Comparison of ENCODE assay signal across 16 cellular contexts in the genomic region with DNA sequence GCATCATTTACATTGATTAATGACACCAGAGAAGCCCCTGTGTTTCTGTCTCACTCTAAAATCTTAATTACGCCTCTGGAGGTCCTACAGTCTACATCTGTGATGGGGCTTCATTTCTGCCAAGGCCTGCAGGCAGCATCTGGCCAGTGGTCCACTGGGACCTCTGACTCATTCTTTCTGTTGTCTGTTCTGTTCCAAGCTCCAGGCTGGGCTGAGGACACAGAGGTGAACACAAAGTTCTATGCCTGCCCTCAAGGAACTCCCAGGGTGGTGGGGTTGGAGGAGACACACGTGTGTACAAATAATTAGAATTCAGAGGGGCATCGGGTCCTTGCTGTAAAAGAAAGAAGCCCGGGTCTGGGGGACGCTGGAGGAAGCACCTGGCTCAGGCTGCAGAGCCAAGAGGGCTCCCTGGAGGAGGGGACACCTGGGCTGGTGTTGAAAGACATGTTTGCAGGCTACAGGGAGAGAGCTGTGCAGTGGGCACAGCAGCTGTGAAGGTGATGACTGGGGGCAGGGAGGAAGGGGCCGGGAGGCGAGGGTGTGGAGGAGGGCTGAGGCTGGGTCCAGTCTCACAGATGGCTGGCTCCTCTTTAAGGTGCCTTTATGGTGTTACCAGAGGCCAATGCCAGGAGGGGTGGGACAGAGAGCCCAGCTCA.
A peak's percentile ranks its signal among the peaks of the same experiment; 100 is the strongest.
DNase-seq lines count a peak whose midpoint lies in the region; ATAC-seq and TF ChIP-seq lines count a peak whose summit lies in the region.
"Had no signal": no experiment of that assay in that cellular context is flagged by ENCODE, and none has a peak within 500 bp of the region (broad histone marks: within the 10 kb centered on the region; RNA-seq: fewer than 3 reads in every experiment).

No MANE protein-coding gene starts in this region.

- H3K79me2 ChIP-seq in neural progenitor cell (ENCODE audit: low read depth) = no peaks in the 10 kb centered on the region

- no peaks in the 10 kb centered on the region for H3K36me3 Mint-ChIP-seq in neural progenitor cell

- no peak overlapping the region for H2AFZ ChIP-seq in neural progenitor cell (replicated peaks)

- H3K27me3 Mint-ChIP-seq in neural progenitor cell (ENCODE audit: insufficient read depth, low read depth) = peaks cover 9% of the 10 kb centered on the region

- H3K9me3 ChIP-seq in MG63 (no peaks in the 10 kb centered on the region), neural progenitor cell (ENCODE audit: low read depth) (no peaks in the 10 kb centered on the region)
- H3K9me3 ChIP-seq: Caco-2 had no signal

- TF ChIP-seq CTCF in fibroblast of mammary gland (conservative IDR thresholded peaks at IDR 0.05; ENCODE audit: control insufficient read depth, insufficient read depth, low read depth, low read length) (no peak), neural progenitor cell (IDR thresholded peaks at IDR 0.05) (no peak), GM10248 (IDR thresholded peaks at IDR 0.05; ENCODE audit: control extremely low read depth, extremely low read depth, low read depth, missing control alignments) (no peak), foreskin keratinocyte (conservative IDR thresholded peaks at IDR 0.05) (no peak)

- H3K4me3 ChIP-seq in MG63 (no peak overlapping the region), fibroblast of mammary gland (ENCODE audit: control insufficient read depth, low read depth, low read length) (no peak overlapping the region), neural progenitor cell (no peak overlapping the region)

- no peak overlapping the region for H3K4me2 ChIP-seq in neural progenitor cell

- H3K27me3 ChIP-seq in MG63 (no peaks in the 10 kb centered on the region), neural progenitor cell (no peaks in the 10 kb centered on the region), foreskin keratinocyte (no peaks in the 10 kb centered on the region)

- H3K9me3 Mint-ChIP-seq in neural progenitor cell = peaks cover 7% of the 10 kb centered on the region

- CTCF ChIA-PET in GM10248 (lab: Yijun Ruan, JAX) = interaction anchor here (1.7 kb wide), 1 partner anchor 15 kb away, joined by 4 read pairs; no protein-coding TSS in a partner anchor

- POLR2A ChIA-PET in GM10248 (lab: Yijun Ruan, JAX) = interaction anchor here (0.6 kb wide), 1 partner anchor 459 kb away, joined by 3 read pairs; no protein-coding TSS in a partner anchor

- no peak for ATAC-seq in foreskin keratinocyte
- ATAC-seq: activated CD4-positive, CD25-positive, alpha-beta regulatory T cell treated with anti-CD3 and anti-CD28 coated beads, Interleukin-2, amount 50 U/mL, for 24 hours; left lobe of liver had no signal

- H3K27ac Mint-ChIP-seq in neural progenitor cell = peak overlapping the region; percentile 27
- H3K27ac Mint-ChIP-seq: H9 had no signal

- H3K4me3 Mint-ChIP-seq in neural progenitor cell = no peak overlapping the region
- H3K4me3 Mint-ChIP-seq: H9 had no signal

- H3K4me1 Mint-ChIP-seq in neural progenitor cell = peaks cover 26% of the 10 kb centered on the region

- peak; percentile 65 for DNase-seq in AG20443 (ENCODE audit: low spot score)
- peak; percentile 36 for DNase-seq in MG63
- DNase-seq in fibroblast of mammary gland (ENCODE audit: low read depth) = peak; percentile 92
- DNase-seq in neural progenitor cell (ENCODE audit: low spot score) = no peak
- no peak for DNase-seq in retina
- no peak for DNase-seq in GM10248 (ENCODE audit: extremely low spot score)
- DNase-seq in foreskin keratinocyte = no peak
- no peak for DNase-seq in NCI-H187 treated with DMSO at 0.1 percent for 48 hours (lab: John Stamatoyannopoulos, UW)
- DNase-seq: activated naive CD4-positive, alpha-beta T cell treated with Interleukin-2 at 50 U/mL for 16 hours; Caco-2; dermis blood vessel endothelial cell; H9; NCI-H1436 treated with DMSO at 0.1 percent for 48 hours; substantia nigra had no signal

- H3K27ac ChIP-seq in neural progenitor cell (no peak overlapping the region), foreskin keratinocyte (no peak overlapping the region)

- H4K20me1 ChIP-seq in neural progenitor cell (ENCODE audit: low read depth) = no peaks in the 10 kb centered on the region

- no peak overlapping the region for H3K9ac ChIP-seq in neural progenitor cell

- H3F3A ChIP-seq in neural progenitor cell (ENCODE audit: low read depth) = no peaks in the 10 kb centered on the region

- H3K36me3 ChIP-seq in MG63 = no peaks in the 10 kb centered on the region
- H3K36me3 ChIP-seq in neural progenitor cell = no peaks in the 10 kb centered on the region

- H3K4me1 ChIP-seq in neural progenitor cell = peaks cover 7% of the 10 kb centered on the region
- H3K4me1 ChIP-seq in foreskin keratinocyte = no peaks in the 10 kb centered on the region
- H3K4me1 ChIP-seq: Caco-2 had no signal

Comparison
In these comparisons a context has a peak if more than half of its experiments do, and no peak if none do; other contexts are left out.
1. DNase-seq: peak in AG20443 (single experiment), MG63 (single experiment) and fibroblast of mammary gland (single experiment); none in neural progenitor cell (single experiment), retina (single experiment), GM10248 (single experiment), foreskin keratinocyte (0 of 2) and NCI-H187 treated with DMSO at 0.1 percent for 48 hours (single experiment).